ENCODE assay signal across 25 cellular contexts in genomic region chr22:17871726-17872458, GRCh38.
DNase-seq lines count a peak whose midpoint lies in the region; ATAC-seq and TF ChIP-seq lines count a peak whose summit lies in the region.
"Had no signal": no experiment of that assay in that cellular context is flagged by ENCODE, and none has a peak within 500 bp of the region (broad histone marks: within the 10 kb centered on the region; RNA-seq: fewer than 3 reads in every experiment).

No MANE protein-coding gene starts in this region.

- no peaks in the 10 kb centered on the region for H3K27me3 Mint-ChIP-seq in type B pancreatic cell
- H3K27me3 Mint-ChIP-seq: activated CD8-positive, alpha-beta T cell treated with anti-CD3 and anti-CD28 coated beads for 36 hours; activated T-cell treated with anti-CD3 and anti-CD28 coated beads, Interleukin-2, amount 50 U/mL, for 24 hours; B cell; stimulated activated naive CD8-positive, alpha-beta T cell treated with anti-CD3 and anti-CD28 coated beads, Interleukin-15, amount 100 ng/mL, for 72 hours had no signal

- no peak for TF ChIP-seq CTCF in type B pancreatic cell (conservative IDR thresholded peaks at IDR 0.05)

- peak overlapping the region; percentile 69 for H3K27ac Mint-ChIP-seq in type B pancreatic cell
- H3K27ac Mint-ChIP-seq: activated CD8-positive, alpha-beta T cell treated with anti-CD3 and anti-CD28 coated beads for 36 hours; activated naive CD4-positive, alpha-beta T cell treated with anti-CD3 and anti-CD28 coated beads for 36 hours; activated T-cell treated with anti-CD3 and anti-CD28 coated beads, Interleukin-2, amount 50 U/mL, for 24 hours; B cell; T-helper 1 cell treated with Interleukin-12 subunit alpha and Interleukin-12 subunit beta and Interleukin-4 antibody, amounts not matched to agents 30 μg/mL and 1 μg/mL, for 36 hours had no signal

- DNase-seq in Right ventricle myocardium inferior (ENCODE audit: missing footprints) (no peak), cardiac septum (ENCODE audit: low spot score) (no peak), left cardiac atrium (no peak), nucleus accumbens (lab: John Stamatoyannopoulos, UW) (peak in 50 of 56 donors; percentile 19 to 85 (median 63)), type B pancreatic cell (ENCODE audit: extremely low spot score, unreplicated experiment) (no peak), SKM-1 (lab: John Stamatoyannopoulos, UW; ENCODE audit: unreplicated experiment) (no peak), T-helper 1 cell (no peak)
- DNase-seq: 8988T; activated CD8-positive, alpha-beta T cell treated with anti-CD3 and anti-CD28 coated beads for 36 hours; activated naive CD4-positive, alpha-beta T cell treated with anti-CD3 and anti-CD28 coated beads for 36 hours; activated T-cell treated with anti-CD3 and anti-CD28 coated beads, Interleukin-2, amount 50 U/mL, for 24 hours; cortex of kidney; foreskin fibroblast; GM23248; Karpas-422; NCI-H1092; NCI-H2081; NCI-H748 treated with DMSO at 0.1 percent for 48 hours; ovary; stimulated activated naive CD8-positive, alpha-beta T cell treated with anti-CD3 and anti-CD28 coated beads, Interleukin-15, amount 100 ng/mL, for 72 hours; uterus; WERI-Rb-1 had no signal

- no peaks in the 10 kb centered on the region for H3K9me3 Mint-ChIP-seq in type B pancreatic cell
- H3K9me3 Mint-ChIP-seq: activated CD8-positive, alpha-beta T cell treated with anti-CD3 and anti-CD28 coated beads for 36 hours; activated naive CD4-positive, alpha-beta T cell treated with anti-CD3 and anti-CD28 coated beads for 36 hours; activated T-cell treated with anti-CD3 and anti-CD28 coated beads, Interleukin-2, amount 50 U/mL, for 24 hours; stimulated activated naive CD8-positive, alpha-beta T cell treated with anti-CD3 and anti-CD28 coated beads, Interleukin-15, amount 100 ng/mL, for 72 hours; T-helper 1 cell treated with Interleukin-12 subunit alpha and Interleukin-12 subunit beta and Interleukin-4 antibody, amounts not matched to agents 30 μg/mL and 1 μg/mL, for 36 hours had no signal

- ATAC-seq in Right ventricle myocardium inferior = peak; percentile 81
- peak; percentile 56 to 74 for ATAC-seq in left cardiac atrium
- ATAC-seq in HG03108 (IDR thresholded peaks at IDR 0.05; ENCODE audit: unreplicated experiment) = no peak
- ATAC-seq: activated CD8-positive, alpha-beta T cell treated with anti-CD3 and anti-CD28 coated beads for 36 hours; stimulated activated naive CD8-positive, alpha-beta T cell treated with anti-CD3 and anti-CD28 coated beads, Interleukin-15, amount 100 ng/mL, for 72 hours had no signal

- peaks cover 7% of the 10 kb centered on the region for H3K4me1 Mint-ChIP-seq in type B pancreatic cell (ENCODE audit: unreplicated experiment)
- H3K4me1 Mint-ChIP-seq: B cell; stimulated activated naive CD8-positive, alpha-beta T cell treated with anti-CD3 and anti-CD28 coated beads, Interleukin-15, amount 100 ng/mL, for 72 hours had no signal

- intact Hi-C loops in Right ventricle myocardium inferior (cut with DNase I) = no loop called here
- intact Hi-C loops in cardiac septum (cut with DNase I) = loop anchor here (5.0 kb wide), 1 partner anchor 40 kb away; no protein-coding TSS in a partner anchor
- intact Hi-C loops in left cardiac atrium (cut with DNase I) = loop anchor here in 1 of 2 donors (5.0 kb wide), 1 partner anchor 40 kb away; no protein-coding TSS in a partner anchor

- peaks cover 11% of the 10 kb centered on the region for H3K36me3 Mint-ChIP-seq in type B pancreatic cell

- no peak overlapping the region for H3K4me3 Mint-ChIP-seq in type B pancreatic cell
- H3K4me3 Mint-ChIP-seq: activated CD8-positive, alpha-beta T cell treated with anti-CD3 and anti-CD28 coated beads for 36 hours; activated naive CD4-positive, alpha-beta T cell treated with anti-CD3 and anti-CD28 coated beads for 36 hours; activated T-cell treated with anti-CD3 and anti-CD28 coated beads, Interleukin-2, amount 50 U/mL, for 24 hours; B cell; stimulated activated naive CD8-positive, alpha-beta T cell treated with anti-CD3 and anti-CD28 coated beads, Interleukin-15, amount 100 ng/mL, for 72 hours; T-helper 1 cell treated with Interleukin-12 subunit alpha and Interleukin-12 subunit beta and Interleukin-4 antibody, amounts not matched to agents 30 μg/mL and 1 μg/mL, for 36 hours had no signal

Comparison
In these comparisons a context has a peak if more than half of its experiments do, and no peak if none do; other contexts are left out.
1. DNase-seq: peak in nucleus accumbens (50 of 56); none in Right ventricle myocardium inferior (single experiment), cardiac septum (single experiment), left cardiac atrium (single experiment), type B pancreatic cell (single experiment), SKM-1 (single experiment) and T-helper 1 cell (0 of 5).